ENCODE assay signal across 28 cellular contexts in genomic region chr6:157929765-157930319, GRCh38.
"Had no signal": no experiment of that assay in that cellular context is flagged by ENCODE, and none has a peak within 500 bp of the region (broad histone marks: within the 10 kb centered on the region; RNA-seq: fewer than 3 reads in every experiment).

No MANE protein-coding gene starts in this region.

- H3K4me1 ChIP-seq: adrenal gland, SJCRH30 had no signal

- H3K27ac Mint-ChIP-seq: activated CD4-positive, alpha-beta memory T cell treated with anti-CD3 and anti-CD28 coated beads for 36 hours; activated CD4-positive, alpha-beta T cell treated with anti-CD3 and anti-CD28 coated beads for 36 hours; activated CD4-positive, alpha-beta T cell treated with anti-CD3 and anti-CD28 coated beads, Interleukin-2, amount 10 ng/mL, durations not matched to agents 7 days and 5 days; activated naive CD4-positive, alpha-beta T cell treated with anti-CD3 and anti-CD28 coated beads for 36 hours; activated T-helper 1 cell treated with anti-CD3 and anti-CD28 coated beads, Interleukin-12 subunit alpha, Interleukin-12 subunit beta, Interleukin-2, Interleukin-4 antibody, amounts not matched to agents 30 ng/mL and 10 ng/mL and 1 ng/mL, durations not matched to agents 14 hours and 24 hours and 36 hours; brain had no signal

- H3K9ac ChIP-seq: KMS-11 had no signal

- H3K27me3 ChIP-seq: adrenal gland, SJCRH30 had no signal

- H3K4me3 ChIP-seq: adrenal gland, SJCRH30, SK-N-MC had no signal

- FAIRE-seq: bronchial epithelial cell had no signal

- H3K4me2 ChIP-seq: KMS-11 had no signal

- ATAC-seq: activated CD4-positive, alpha-beta T cell treated with anti-CD3 and anti-CD28 coated beads for 36 hours; Panc1 had no signal

- H3K27me3 Mint-ChIP-seq: activated CD4-positive, alpha-beta memory T cell treated with anti-CD3 and anti-CD28 coated beads for 36 hours; activated CD4-positive, alpha-beta T cell treated with anti-CD3 and anti-CD28 coated beads for 36 hours; activated CD4-positive, alpha-beta T cell treated with anti-CD3 and anti-CD28 coated beads, Interleukin-2, amount 10 ng/mL, durations not matched to agents 7 days and 5 days; brain had no signal

- H3K27ac ChIP-seq: adrenal gland, KMS-11, SJCRH30, SK-N-MC, WERI-Rb-1 had no signal

- DNase-seq: activated CD4-positive, alpha-beta memory T cell treated with anti-CD3 and anti-CD28 coated beads for 36 hours; activated CD4-positive, alpha-beta T cell treated with anti-CD3 and anti-CD28 coated beads for 36 hours; activated CD4-positive, alpha-beta T cell treated with anti-CD3 and anti-CD28 coated beads, Interleukin-2, amount 10 ng/mL, durations not matched to agents 7 days and 5 days; activated CD8-positive, alpha-beta memory T cell treated with anti-CD3 and anti-CD28 coated beads, Interleukin-2, amount 50 U/mL, for 4 hours; activated gamma-delta T cell treated with Interleukin-2 at 50 U/mL for 16 hours; activated naive CD4-positive, alpha-beta T cell treated with anti-CD3 and anti-CD28 coated beads for 36 hours; activated T-cell treated with anti-CD3 and anti-CD28 coated beads for 4 hours; adrenal gland; cerebellar nuclear complex; NCI-H1105; NCI-H1436; NCI-H1694; NCI-H1930; NCI-H2081 treated with DMSO at 0.1 percent for 48 hours; NCI-H226; NCI-H446 treated with DMSO at 0.1 percent for 48 hours; NCI-H524; SHP77; SJCRH30; T1000; WERI-Rb-1 had no signal

- H3K9me3 Mint-ChIP-seq: activated CD4-positive, alpha-beta memory T cell treated with anti-CD3 and anti-CD28 coated beads for 36 hours; activated CD4-positive, alpha-beta T cell treated with anti-CD3 and anti-CD28 coated beads, Interleukin-2, amount 10 ng/mL, durations not matched to agents 7 days and 5 days; activated naive CD4-positive, alpha-beta T cell treated with anti-CD3 and anti-CD28 coated beads for 36 hours; activated naive CD4-positive, alpha-beta T cell treated with anti-CD3 and anti-CD28 coated beads, Interleukin-2, amount 50 U/mL, for 72 hours; activated T-helper 1 cell treated with anti-CD3 and anti-CD28 coated beads, Interleukin-12 subunit alpha, Interleukin-12 subunit beta, Interleukin-2, Interleukin-4 antibody, amounts not matched to agents 30 ng/mL and 10 ng/mL and 1 ng/mL, durations not matched to agents 14 hours and 24 hours and 36 hours; brain had no signal

- H3K4me3 Mint-ChIP-seq: activated CD4-positive, alpha-beta memory T cell treated with anti-CD3 and anti-CD28 coated beads for 36 hours; activated CD4-positive, alpha-beta T cell treated with anti-CD3 and anti-CD28 coated beads for 36 hours; activated CD4-positive, alpha-beta T cell treated with anti-CD3 and anti-CD28 coated beads, Interleukin-2, amount 10 ng/mL, durations not matched to agents 7 days and 5 days; activated naive CD4-positive, alpha-beta T cell treated with anti-CD3 and anti-CD28 coated beads for 36 hours; activated T-helper 1 cell treated with anti-CD3 and anti-CD28 coated beads, Interleukin-12 subunit alpha, Interleukin-12 subunit beta, Interleukin-2, Interleukin-4 antibody, amounts not matched to agents 30 ng/mL and 10 ng/mL and 1 ng/mL, durations not matched to agents 14 hours and 24 hours and 36 hours; brain had no signal

- H3K4me1 Mint-ChIP-seq: activated CD4-positive, alpha-beta T cell treated with anti-CD3 and anti-CD28 coated beads for 36 hours; activated CD4-positive, alpha-beta T cell treated with anti-CD3 and anti-CD28 coated beads, Interleukin-2, amount 10 ng/mL, durations not matched to agents 7 days and 5 days; brain had no signal

- H3K9me3 ChIP-seq: adrenal gland, SJCRH30 had no signal
